14 cellular contexts compared by ENCODE assay signal in the genomic region with DNA sequence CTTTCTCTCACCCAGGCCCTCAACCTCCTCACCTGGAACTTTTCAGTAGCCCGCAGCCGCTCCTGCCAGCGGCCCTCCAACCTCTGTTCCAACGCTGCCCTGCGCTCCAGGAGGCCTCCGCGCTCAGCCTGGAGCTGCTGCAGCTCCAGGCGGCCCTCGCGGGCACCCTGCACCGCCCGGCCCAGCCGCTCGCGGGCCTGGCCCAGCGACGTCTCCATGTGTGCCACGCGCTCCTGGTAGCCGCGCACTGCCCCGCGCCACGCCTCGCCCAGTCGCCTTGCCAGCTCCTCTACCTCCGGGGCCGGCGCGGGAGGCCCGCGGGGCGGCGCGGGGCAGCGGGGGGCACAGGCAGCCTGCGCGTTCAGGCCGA. TPM values are rescaled to one million over a fixed set of nuclear protein-coding genes. Genes with fewer than 3 reads are reported as not detected.
DNase-seq lines count a peak whose midpoint lies in the region; ATAC-seq and TF ChIP-seq lines count a peak whose summit lies in the region.
"Had no signal": no experiment of that assay in that cellular context is flagged by ENCODE, and none has a peak within 500 bp of the region (broad histone marks: within the 10 kb centered on the region; RNA-seq: fewer than 3 reads in every experiment).

No MANE protein-coding gene starts in this region.

- no peak for TF ChIP-seq CTCF in AG04449 (IDR thresholded peaks at IDR 0.05; ENCODE audit: insufficient read depth, low read length, missing control alignments)
- no peak for TF ChIP-seq CTCF in WI38 (IDR thresholded peaks at IDR 0.05; ENCODE audit: low read depth, low read length)
- TF ChIP-seq CTCF in cardiac muscle cell (IDR thresholded peaks at IDR 0.05; ENCODE audit: low read depth, low read length): no peak

- POLR2A ChIA-PET in AG04449 (lab: Yijun Ruan, JAX): interaction anchor here (0.8 to 2.9 kb wide), 4 partner anchors 9 to 53 kb away, joined by 3 to 14 read pairs (median 4); a partner anchor contains a TSS

- H2BK15ac ChIP-seq in neuronal stem cell (ENCODE audit: low read length): peak overlapping the region; percentile 78

- peak overlapping the region; percentile 99 for H3K9ac ChIP-seq in neuronal stem cell (ENCODE audit: low read depth, low read length, poor library complexity)

- H3K14ac ChIP-seq in neuronal stem cell (ENCODE audit: low read length): peak overlapping the region; percentile 92

- CTCF ChIA-PET in AG04449 (lab: Yijun Ruan, JAX): interaction anchor here (0.6 to 49.8 kb wide), 17 partner anchors 9 to 291 kb away, joined by 3 to 2951 read pairs (median 10); a partner anchor contains a TSS

- H3K4ac ChIP-seq in neuronal stem cell (ENCODE audit: low read length): peak overlapping the region; percentile 70

- peak overlapping the region; percentile 100 for H2BK5ac ChIP-seq in neuronal stem cell (ENCODE audit: low read length)

- H3K18ac ChIP-seq in neuronal stem cell (ENCODE audit: low read length): peak overlapping the region; percentile 100

- no peak overlapping the region for H2AFZ ChIP-seq in neuronal stem cell (ENCODE audit: low read length)

- H3K4me2 ChIP-seq in neuronal stem cell (ENCODE audit: insufficient read depth, low read length, poor library complexity, severe bottlenecking): peak overlapping the region; percentile 96

- H3K27ac ChIP-seq in cardiac muscle cell: peak overlapping the region; percentile 84
- H3K27ac ChIP-seq in neuronal stem cell (replicated peaks; ENCODE audit: low read length): peak overlapping the region; percentile 100
- H3K27ac ChIP-seq: RWPE1 had no signal

- H3K36me3 ChIP-seq in cardiac muscle cell (peaks cover 17% of the 10 kb centered on the region), neuronal stem cell (replicated peaks in 1 of 2; ENCODE audit: control insufficient read depth in 2 of 2, insufficient read depth in 2 of 2, low read length in 2 of 2) (peaks cover 26 to 41% of the 10 kb centered on the region in 2 donors)

- H3K79me1 ChIP-seq in neuronal stem cell (ENCODE audit: low read depth, low read length): peaks cover 17% of the 10 kb centered on the region

- H4K8ac ChIP-seq in neuronal stem cell (ENCODE audit: low read depth, low read length): no peak overlapping the region

- H2BK120ac ChIP-seq in neuronal stem cell (ENCODE audit: low read depth, low read length): peak overlapping the region; percentile 97

- no CpG with 5 or more reads among the region's 39 CpGs for WGBS in neuronal stem cell (ENCODE audit: extremely low coverage in 2 of 2, insufficient read length in 2 of 2, insufficient replicate concordance in 1 of 2), 2 donors

- H4K91ac ChIP-seq in neuronal stem cell (ENCODE audit: low read depth, low read length, poor library complexity): peak overlapping the region; percentile 59

- no peak for ATAC-seq in HG02759 (IDR thresholded peaks at IDR 0.05; ENCODE audit: unreplicated experiment)
- ATAC-seq: natural killer cell treated with Interleukin-12 subunit alpha and Interleukin-12 subunit beta and Interleukin-15 and Interleukin-18, amount 100 ng/mL, for 72 hours had no signal

- peak overlapping the region; percentile 51 for H3K4me3 ChIP-seq in AG04449 (ENCODE audit: low read depth, low read length)
- H3K4me3 ChIP-seq in WI38 (ENCODE audit: low read depth, low read length): peak overlapping the region; percentile 65
- H3K4me3 ChIP-seq in cardiac muscle cell: peak overlapping the region; percentile 67
- H3K4me3 ChIP-seq in neuronal stem cell (ENCODE audit: low read length in 2 of 2): peak overlapping the region; percentile 83 to 99

- H2AK5ac ChIP-seq in neuronal stem cell (ENCODE audit: low read depth, low read length): peak overlapping the region; percentile 100

- peak overlapping the region; percentile 89 for H3K23ac ChIP-seq in neuronal stem cell (ENCODE audit: low read depth, low read length, poor library complexity)

- H3K27me3 ChIP-seq in cardiac muscle cell (no peaks in the 10 kb centered on the region), neuronal stem cell (ENCODE audit: control insufficient read depth in 3 of 3, insufficient read depth in 3 of 3, low read depth in 1 of 3, low read length in 3 of 3) (peaks cover 0 to 31% (median 0%) of the 10 kb centered on the region in 3 experiments)

- peak overlapping the region; percentile 80 for H2BK12ac ChIP-seq in neuronal stem cell (ENCODE audit: low read length)

- H3K4me1 ChIP-seq in cardiac muscle cell (ENCODE audit: low read depth) (peaks cover 28% of the 10 kb centered on the region), neuronal stem cell (ENCODE audit: control insufficient read depth in 2 of 2, insufficient read depth in 1 of 2, low read depth in 1 of 2, low read length in 2 of 2) (peaks cover 26 to 38% of the 10 kb centered on the region in 2 donors)

- DNase-seq in AG04449 (ENCODE audit: low read depth, low spot score): no peak
- peak in 1 of 2 donors; percentile 32 for DNase-seq in cardiac muscle cell (ENCODE audit: low read depth in 1 of 2, low spot score in 1 of 2)
- no peak for DNase-seq in neuronal stem cell (ENCODE audit: low spot score)
- DNase-seq in activated CD4-positive, alpha-beta T cell treated with anti-CD3 and anti-CD28 coated beads, Interleukin-2, amount 50 U/mL, for 1 hour: no peak
- no peak for DNase-seq in NCI-H1105 (lab: John Stamatoyannopoulos, UW)
- no peak for DNase-seq in NCI-H1417 (lab: John Stamatoyannopoulos, UW)
- DNase-seq: CD4-positive, CD25-positive, alpha-beta regulatory T cell; effector CD4-positive, alpha-beta T cell; stimulated activated CD8-positive, alpha-beta memory T cell treated with anti-CD3 and anti-CD28 coated beads, Interleukin-4, amount 100 ng/mL, for 48 hours had no signal

- H3K9me3 ChIP-seq in cardiac muscle cell (ENCODE audit: low read depth) (no peaks in the 10 kb centered on the region), neuronal stem cell (replicated peaks in 1 of 2; ENCODE audit: control insufficient read depth in 2 of 2, insufficient read depth in 1 of 2, low read depth in 1 of 2, low read length in 2 of 2) (peaks cover 2 to 10% of the 10 kb centered on the region in 2 donors)

RNA-seq across cellular contexts. Expression of a gene that starts 0.8 kb away (rescaled TPM):
- total RNA-seq in cardiac muscle cell: 302 and 391 TPM in 2 replicates
- 86.5 and 89.3 TPM in 2 replicates for polyA plus RNA-seq in cardiac muscle cell
- polyA plus RNA-seq in neuronal stem cell (2013, experiment 1 of 2): 150 TPM
- 143 TPM for polyA plus RNA-seq in neuronal stem cell (2013, experiment 2 of 2)
- total RNA-seq: natural killer cell treated with Interleukin-12 subunit alpha and Interleukin-12 subunit beta and Interleukin-15 and Interleukin-18, amount 100 ng/mL, for 72 hours had no signal
- polyA plus RNA-seq: CD4-positive, CD25-positive, alpha-beta regulatory T cell had no signal

RNA-seq across cellular contexts. Expression of a gene that starts 28.9 kb away (rescaled TPM):
- 556 and 900 TPM in 2 replicates for total RNA-seq in cardiac muscle cell
- 824 and 1,249 TPM in 2 replicates for polyA plus RNA-seq in cardiac muscle cell
- polyA plus RNA-seq in neuronal stem cell (2013, experiment 1 of 2): 479 TPM
- polyA plus RNA-seq in neuronal stem cell (2013, experiment 2 of 2): 474 TPM
- polyA plus RNA-seq: CD4-positive, CD25-positive, alpha-beta regulatory T cell had no signal

RNA-seq across cellular contexts. Expression of a gene that starts 34.5 kb away (rescaled TPM):
- 0.86 and 1.2 TPM in 2 replicates for total RNA-seq in cardiac muscle cell
- 0.23 and 0.39 TPM in 2 replicates for polyA plus RNA-seq in cardiac muscle cell
- polyA plus RNA-seq in neuronal stem cell (2013, experiment 1 of 2): 0.89 TPM
- polyA plus RNA-seq in neuronal stem cell (2013, experiment 2 of 2): 0.54 TPM
- total RNA-seq: CD4-positive, CD25-positive, alpha-beta regulatory T cell; M059J had no signal
- polyA plus RNA-seq: CD4-positive, CD25-positive, alpha-beta regulatory T cell had no signal

RNA-seq across cellular contexts. Expression of a gene that starts 51.8 kb away (rescaled TPM):
- total RNA-seq in cardiac muscle cell: 22.8 and 25.4 TPM in 2 replicates
- 19.5 and 20.9 TPM in 2 replicates for polyA plus RNA-seq in cardiac muscle cell
- polyA plus RNA-seq in neuronal stem cell (2013, experiment 1 of 2): 48.9 TPM
- polyA plus RNA-seq in neuronal stem cell (2013, experiment 2 of 2): 45.3 TPM

RNA-seq across cellular contexts. Expression of a gene that starts 52.1 kb away (rescaled TPM):
- 22.6 and 27.3 TPM in 2 replicates for total RNA-seq in cardiac muscle cell
- 25.1 and 31.3 TPM in 2 replicates for polyA plus RNA-seq in cardiac muscle cell
- 32.9 TPM for polyA plus RNA-seq in neuronal stem cell (2013, experiment 1 of 2)
- polyA plus RNA-seq in neuronal stem cell (2013, experiment 2 of 2): 33.3 TPM
